8 cellular contexts compared by ENCODE assay signal in genomic region chr1:108816049-108816882, GRCh38. TPM values are rescaled to one million over a fixed set of nuclear protein-coding genes. Genes with fewer than 3 reads are reported as not detected.
A peak's percentile ranks its signal among the peaks of the same experiment; 100 is the strongest.
DNase-seq lines count a peak whose midpoint lies in the region; ATAC-seq, FAIRE-seq and TF ChIP-seq lines count a peak whose summit lies in the region.

No MANE protein-coding gene starts in this region.

- H3K4me2 ChIP-seq in HepG2 (ENCODE audit: low read depth, low read length): peak overlapping the region; percentile 66

- no peak for TF ChIP-seq RAD21 in HepG2 (CRISPR knock-in tag; IDR thresholded peaks at IDR 0.05)

- CTCF ChIA-PET in HepG2 (lab: Yijun Ruan, JAX; ENCODE audit: low intra/inter-chr PET ratio, low total read pairs): no interaction called here

- H3K4me1 ChIP-seq in HepG2 (ENCODE audit: insufficient read depth, low read length): peaks cover 14% of the 10 kb centered on the region

- no peak for TF ChIP-seq POLR2A in HepG2 (IDR thresholded peaks at IDR 0.05; ENCODE audit: insufficient read depth in 1 of 2, low read depth in 2 of 2, low read length in 2 of 2)

- peak; percentile 88 for DNase-seq in G401 (ENCODE audit: low spot score)
- DNase-seq in NCI-H524 treated with DMSO at 0.1 percent for 48 hours (lab: John Stamatoyannopoulos, UW): peak; percentile 55
- DNase-seq in dorsolateral prefrontal cortex: peak; percentile 63 to 90 (median 83)
- DNase-seq in HepG2 (ENCODE audit: low spot score): peak; percentile 24
- DNase-seq in superior temporal gyrus (ENCODE audit: extremely low spot score): peak; percentile 97

- peak overlapping the region; percentile 80 to 100 (median 97) for H3K27ac ChIP-seq in dorsolateral prefrontal cortex
- no peak overlapping the region for H3K27ac ChIP-seq in HepG2 (ENCODE audit: extremely low read length, insufficient read depth, low read length)

- H3K9ac ChIP-seq in HepG2 (ENCODE audit: insufficient read depth, low read depth, low read length): peak overlapping the region; percentile 27; the same call in 1 of the 2 replicates

- POLR2A ChIA-PET in HepG2 (lab: Yijun Ruan, JAX): interaction anchor here (1.4 kb wide), 1 partner anchor 24 kb away, joined by 3 read pairs; no protein-coding TSS in a partner anchor

- no peaks in the 10 kb centered on the region; the same call in 1 of the 2 replicates for H4K20me1 ChIP-seq in HepG2 (ENCODE audit: insufficient read depth, low read length)

- peak overlapping the region; percentile 16 to 63 (median 44) for H3K4me3 ChIP-seq in dorsolateral prefrontal cortex
- peak overlapping the region; percentile 1 to 33 (median 19); a peak in 3 of 6 replicates for H3K4me3 ChIP-seq in HepG2 (replicated peaks in 1 of 3; ENCODE audit: insufficient read depth in 1 of 3, low read depth in 2 of 3, low read length in 3 of 3)

- no peaks in the 10 kb centered on the region for H3K9me3 ChIP-seq in HepG2 (ENCODE audit: low read length)

- WGBS in HepG2 (ENCODE audit: low lambda C conversion rate): 28% methylated on average over 12 of the region's 12 CpGs

- TF ChIP-seq EP300 in HepG2 (IDR thresholded peaks at IDR 0.05; ENCODE audit: low read depth in 2 of 2, low read length in 2 of 2) (no peak), HepG2 (CRISPR knock-in tag; IDR thresholded peaks at IDR 0.05; ENCODE audit: borderline replicate concordance) (no peak)

- no peaks in the 10 kb centered on the region for H3K27me3 ChIP-seq in dorsolateral prefrontal cortex
- no peaks in the 10 kb centered on the region for H3K27me3 ChIP-seq in HepG2 (ENCODE audit: control insufficient read depth in 1 of 2, insufficient read depth in 2 of 2, low read length in 2 of 2)

- BruUV-seq in HepG2 (replicated peaks; lab: Mats Ljungman, UMichigan): no TSS peak

- no peak for FAIRE-seq in HepG2 (lab: Jason Lieb, UNC)

- H3K36me3 ChIP-seq in HepG2 (replicated peaks in 1 of 2; ENCODE audit: control insufficient read depth in 1 of 2, insufficient read depth in 2 of 2, low read length in 2 of 2): no peaks in the 10 kb centered on the region

- intact Hi-C loops in dorsolateral prefrontal cortex (cut with DNase I) (loop anchor here (2.0 to 5.0 kb wide), 3 partner anchors 61 to 81 kb away; partner anchors contain the start of genes STXBP3 (in 2 of the 2) and GPSM2 (in 1 of the 2)), HepG2 (cut with micrococcal nuclease; ENCODE audit: unreplicated experiment) (no loop called here)

- H3K79me2 ChIP-seq in HepG2 (ENCODE audit: insufficient read depth, low read length): no peaks in the 10 kb centered on the region

- TF ChIP-seq CTCF in dorsolateral prefrontal cortex (IDR thresholded peaks at IDR 0.05 in 54 of 56, conservative IDR thresholded peaks at IDR 0.05 in 2 of 56; ENCODE audit: low read depth in 1 of 56, partially characterized antibody in 56 of 56) (peak in 8 of 56 donors; percentile 3 to 31 (median 10)), HepG2 (CRISPR knock-in tag; IDR thresholded peaks at IDR 0.05) (no peak)

- ATAC-seq in HepG2 (peak; percentile 72), GM18868 (IDR thresholded peaks at IDR 0.05; ENCODE audit: unreplicated experiment) (no peak), GM19395 (IDR thresholded peaks at IDR 0.05; ENCODE audit: unreplicated experiment) (no peak), GM21515 (IDR thresholded peaks at IDR 0.05; ENCODE audit: unreplicated experiment) (no peak)

- in situ Hi-C loops in G401 (cut with HindIII; ENCODE audit: low sequenced_read_pairs) (no loop called here), HepG2 (cut with HindIII; ENCODE audit: extremely low pct_ligation_motif_present, low pct_unique_long_range_greater_than_20kb) (no loop called here)

- peak overlapping the region; percentile 9 for H2AFZ ChIP-seq in HepG2 (ENCODE audit: low read length)

TF ChIP-seq in HepG2, 621 proteins besides CTCF, POLR2A, EP300 and RAD21 (continues in another document):
- TF ChIP-seq RAD51 (IDR thresholded peaks at IDR 0.05; ENCODE audit: borderline replicate concordance) (peak; percentile 30; the same call in 1 of the 2 replicates), UBTF (CRISPR knock-in tag; IDR thresholded peaks at IDR 0.05) (no peak), KLF13 (CRISPR knock-in tag; IDR thresholded peaks at IDR 0.05) (no peak), U2AF1 (optimal IDR thresholded peaks at IDR 0.05; ENCODE audit: low read depth, low read length) (no peak), KAT8 (CRISPR knock-in tag; IDR thresholded peaks at IDR 0.05) (no peak), TFE3 (CRISPR knock-in tag; IDR thresholded peaks at IDR 0.05) (0 out of 2 replicates have a peak, but pooled peaks have one; percentile 27), TFAP4 (IDR thresholded peaks at IDR 0.05; ENCODE audit: borderline replicate concordance, low read depth) (peak; percentile 66; the same call in 1 of the 2 replicates), ZNF362 (CRISPR knock-in tag; IDR thresholded peaks at IDR 0.05; ENCODE audit: borderline replicate concordance) (peak; percentile 17; the same call in 1 of the 2 replicates), BHLHE40 (IDR thresholded peaks at IDR 0.05; ENCODE audit: low read length) (peak; percentile 84)

RNA-seq across cellular contexts. Expression of gene AKNAD1, which starts 40.6 kb away (rescaled TPM):
- total RNA-seq in G401 (2014; rRNA removed; shearing (Covaris generic)): not detected in 2 replicates
- total RNA-seq in dorsolateral prefrontal cortex (1 to 10 TPM in 51 of 120 experiments, under 1 TPM in 29, not detected in 40; 0.18 to 4.1 (median 1.2) TPM), HepG2 (2016; rRNA removed; fragmentation: Illumina TruSeq; extraction: Trizol) (not detected in 2 replicates)
- not detected in 2 replicates for total RNA-seq in HepG2 (2016; cell fraction: cytosol; rRNA removed; fragmentation: Illumina TruSeq; extraction: Trizol; ENCODE audit: low read depth)
- total RNA-seq in HepG2 (2016; cell fraction: insoluble cytoplasmic fraction; rRNA removed; fragmentation: Illumina TruSeq; extraction: Trizol): not detected in 2 replicates
- total RNA-seq in HepG2 (2016; cell fraction: membrane; rRNA removed; fragmentation: Illumina TruSeq; extraction: Trizol): not detected in 2 replicates
- total RNA-seq in HepG2 (2016; cell fraction: nucleus; rRNA removed; fragmentation: Illumina TruSeq; extraction: Trizol): not detected in 2 replicates
- polyA plus RNA-seq in HepG2 (2011; rRNA removed): not detected in 2 replicates
- not detected in 2 replicates for polyA plus RNA-seq in HepG2 (2011; cell fraction: cytosol; rRNA removed)
- not detected in 2 replicates for polyA plus RNA-seq in HepG2 (2011; cell fraction: nucleus; rRNA removed)
- not detected in 2 replicates for polyA plus RNA-seq in HepG2 (2012)
- not detected in 2 replicates for polyA plus RNA-seq in HepG2 (2016; cell fraction: cytosol; fragmentation: Illumina TruSeq; extraction: Trizol; ENCODE audit: low read depth)
- not detected in 2 replicates for polyA plus RNA-seq in HepG2 (2016; cell fraction: insoluble cytoplasmic fraction; fragmentation: Illumina TruSeq; extraction: Trizol; ENCODE audit: low read depth)
- polyA plus RNA-seq in HepG2 (2016; cell fraction: membrane; fragmentation: Illumina TruSeq; extraction: Trizol; ENCODE audit: low read depth): not detected in 2 replicates
- not detected in 2 replicates for polyA plus RNA-seq in HepG2 (2016; cell fraction: nucleus; fragmentation: Illumina TruSeq; extraction: Trizol; ENCODE audit: insufficient read depth, low read depth)
- polyA minus RNA-seq in HepG2 (2011; rRNA and poly(A)+ RNA removed; ENCODE audit: low replicate concordance): 0.09 TPM in 1 of 2 replicates, not detected in the other
- not detected in 2 replicates for polyA minus RNA-seq in HepG2 (2011; cell fraction: cytosol; rRNA and poly(A)+ RNA removed)
- 1.0 TPM in 1 of 2 replicates, not detected in the other for polyA minus RNA-seq in HepG2 (2011; cell fraction: nucleus; rRNA and poly(A)+ RNA removed)

Comparison
In these comparisons a context has a peak if more than half of its experiments do, and no peak if none do; other contexts are left out.
1. DNase-seq: peak in every context shown above with its lines; median percentile 97 in superior temporal gyrus; 88 in G401; 83 in dorsolateral prefrontal cortex; 55 in NCI-H524 treated with DMSO at 0.1 percent for 48 hours; 24 in HepG2.